In the genomic region with DNA sequence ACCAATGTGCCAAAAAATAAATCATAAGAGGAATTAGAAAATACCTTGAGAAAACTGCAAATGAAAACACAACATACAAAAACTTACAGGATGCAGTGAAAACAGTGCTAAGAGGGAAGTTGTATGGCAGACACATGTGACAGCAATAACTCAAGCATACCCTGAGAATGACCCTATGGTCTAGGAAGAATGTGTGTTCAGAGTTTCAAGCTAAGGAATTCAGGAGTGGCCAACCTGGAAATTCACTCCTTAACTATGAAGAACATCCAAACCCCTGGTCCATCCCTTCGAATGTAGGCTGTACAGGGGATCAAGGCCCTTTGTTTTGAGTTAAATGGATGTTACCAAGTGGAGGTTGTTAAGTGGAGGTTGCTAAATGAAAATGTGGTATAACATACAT, we compare ENCODE assay signal across 22 cellular contexts.
"Had no signal": no experiment of that assay in that cellular context is flagged by ENCODE, and none has a peak within 500 bp of the region (broad histone marks: within the 10 kb centered on the region; RNA-seq: fewer than 3 reads in every experiment).

No MANE protein-coding gene starts in this region.

- FAIRE-seq: endometrium had no signal

- ATAC-seq: activated CD8-positive, alpha-beta T cell treated with anti-CD3 and anti-CD28 coated beads, Interleukin-2, amount 10 ng/mL, durations not matched to agents 7 days and 5 days; left cardiac atrium; lower lobe of right lung; WTC11 had no signal

- H3K4me1 Mint-ChIP-seq: activated CD4-positive, alpha-beta T cell treated with anti-CD3 and anti-CD28 coated beads, Interleukin-2, amount 10 ng/mL, durations not matched to agents 24 days and 14 days; central memory CD8-positive, alpha-beta T cell; nephron progenitor cell; WTC11 had no signal

- H3K27me3 Mint-ChIP-seq: activated naive CD8-positive, alpha-beta T cell treated with anti-CD3 and anti-CD28 coated beads, Interleukin-2, amount 10 ng/mL, durations not matched to agents 7 days and 5 days; activated T-cell treated with anti-CD3 and anti-CD28 coated beads, Interleukin-2, amount 50 U/mL, for 24 hours had no signal

- H3K4me3 Mint-ChIP-seq: activated CD4-positive, alpha-beta T cell treated with anti-CD3 and anti-CD28 coated beads, Interleukin-2, amount 10 ng/mL, durations not matched to agents 24 days and 14 days; activated CD8-positive, alpha-beta T cell treated with anti-CD3 and anti-CD28 coated beads, Interleukin-2, amount 10 ng/mL, durations not matched to agents 7 days and 5 days; activated naive CD8-positive, alpha-beta T cell treated with anti-CD3 and anti-CD28 coated beads, Interleukin-2, amount 10 ng/mL, durations not matched to agents 7 days and 5 days; activated T-cell treated with anti-CD3 and anti-CD28 coated beads, Interleukin-2, amount 50 U/mL, for 24 hours; central memory CD8-positive, alpha-beta T cell; nephron progenitor cell; T-helper 2 cell treated with Interferon-gamma antibody and Interleukin-4, amounts not matched to agents 5 μg/mL and 100 μg/mL, for 36 hours; WTC11 had no signal

- H3K27ac Mint-ChIP-seq: activated CD4-positive, alpha-beta T cell treated with anti-CD3 and anti-CD28 coated beads, Interleukin-2, amount 10 ng/mL, durations not matched to agents 24 days and 14 days; activated CD8-positive, alpha-beta T cell treated with anti-CD3 and anti-CD28 coated beads, Interleukin-2, amount 10 ng/mL, durations not matched to agents 7 days and 5 days; activated naive CD8-positive, alpha-beta T cell treated with anti-CD3 and anti-CD28 coated beads, Interleukin-2, amount 10 ng/mL, durations not matched to agents 7 days and 5 days; activated T-cell treated with anti-CD3 and anti-CD28 coated beads, Interleukin-2, amount 50 U/mL, for 24 hours; activated T-helper 2 cell treated with anti-CD3 and anti-CD28 coated beads, Interferon-gamma antibody, Interleukin-2, Interleukin-4, amounts not matched to agents 10 μg/mL and 5 μg/mL and 100 μg/mL, durations not matched to agents 14 hours and 24 hours and 36 hours; nephron progenitor cell; T-helper 2 cell treated with Interferon-gamma antibody and Interleukin-4, amounts not matched to agents 5 μg/mL and 100 μg/mL, for 36 hours; WTC11 had no signal

- DNase-seq: activated CD4-positive, alpha-beta T cell treated with anti-CD3 and anti-CD28 coated beads, Interleukin-2, amount 10 ng/mL, durations not matched to agents 24 days and 14 days; activated CD8-positive, alpha-beta T cell treated with anti-CD3 and anti-CD28 coated beads, Interleukin-2, amount 10 ng/mL, durations not matched to agents 7 days and 5 days; activated naive CD4-positive, alpha-beta T cell treated with Interleukin-2 at 50 U/mL for 16 hours; activated naive CD8-positive, alpha-beta T cell treated with anti-CD3 and anti-CD28 coated beads, Interleukin-2, amount 10 ng/mL, durations not matched to agents 7 days and 5 days; activated T-cell treated with anti-CD3 and anti-CD28 coated beads, Interleukin-2, amount 50 U/mL, for 24 hours; brain microvascular endothelial cell; colonic mucosa; esophagus squamous epithelium; left cardiac atrium; lower lobe of right lung; midbrain; nephron progenitor cell; nucleus accumbens; stimulated activated CD4-positive, alpha-beta T cell treated with anti-CD3 and anti-CD28 coated beads, Interleukin-12 subunit alpha, Interleukin-12 subunit beta, amount 100 ng/mL, for 4 hours; stimulated activated CD4-positive, alpha-beta T cell treated with anti-CD3 and anti-CD28 coated beads, Interleukin-1b, Interleukin-23, amount 100 ng/mL, for 48 hours; stimulated activated CD8-positive, alpha-beta memory T cell treated with anti-CD3 and anti-CD28 coated beads, Interleukin-4, amount 100 ng/mL, for 48 hours; stimulated activated naive CD4-positive, alpha-beta T cell had no signal
